Comparison of ENCODE assay signal across 8 cellular contexts in genomic region chr12:49368240-49368600, GRCh38. TPM values are rescaled to one million over a fixed set of nuclear protein-coding genes. Genes with fewer than 3 reads are reported as not detected.
DNase-seq lines count a peak whose midpoint lies in the region; ATAC-seq and TF ChIP-seq lines count a peak whose summit lies in the region.

No MANE protein-coding gene starts in this region.

- peak overlapping the region; percentile 69 to 73 for H3K27ac Mint-ChIP-seq in natural killer cell treated with Interleukin-12 subunit alpha and Interleukin-12 subunit beta and Interleukin-15 and Interleukin-18, amount 100 ng/mL, for 72 hours

- ATAC-seq in natural killer cell treated with Interleukin-12 subunit alpha and Interleukin-12 subunit beta and Interleukin-15 and Interleukin-18, amount 100 ng/mL, for 72 hours, result no peak
- ATAC-seq in HG02970 (IDR thresholded peaks at IDR 0.05; ENCODE audit: low FRiP score, unreplicated experiment) (no peak), HG02571 (IDR thresholded peaks at IDR 0.05; ENCODE audit: unreplicated experiment) (no peak)

- peak overlapping the region; percentile 74 to 94 (median 86) for H3K4me3 ChIP-seq in BLaER1 treated with 17β-estradiol and CSF1 and Interleukin-3, amounts not matched to agents 10 nM and 100 nM
- H3K4me3 ChIP-seq in LNCaP clone FGC (ENCODE audit: low read depth, low read length) (peak overlapping the region; percentile 84), choroid plexus epithelial cell (ENCODE audit: low read depth, low read length) (peak overlapping the region; percentile 87)

- peak overlapping the region; percentile 88 for H3K4me3 Mint-ChIP-seq in natural killer cell treated with Interleukin-12 subunit alpha and Interleukin-12 subunit beta and Interleukin-15 and Interleukin-18, amount 100 ng/mL, for 72 hours

- H3K9me3 Mint-ChIP-seq in natural killer cell treated with Interleukin-12 subunit alpha and Interleukin-12 subunit beta and Interleukin-15 and Interleukin-18, amount 100 ng/mL, for 72 hours, result no peaks in the 10 kb centered on the region

- peaks cover 34 to 50% (median 45%) of the 10 kb centered on the region in 10 experiments for H3K4me1 ChIP-seq in BLaER1 treated with 17β-estradiol and CSF1 and Interleukin-3, amounts not matched to agents 10 nM and 100 nM

- no peaks in the 10 kb centered on the region for H3K27me3 Mint-ChIP-seq in natural killer cell treated with Interleukin-12 subunit alpha and Interleukin-12 subunit beta and Interleukin-15 and Interleukin-18, amount 100 ng/mL, for 72 hours

- H3K9ac ChIP-seq in BLaER1 treated with 17β-estradiol and CSF1 and Interleukin-3, amounts not matched to agents 10 nM and 100 nM, result peak overlapping the region; percentile 94 to 99 (median 98)

- no peaks in the 10 kb centered on the region for H3K9me3 ChIP-seq in BLaER1 treated with 17β-estradiol and CSF1 and Interleukin-3, amounts not matched to agents 10 nM and 100 nM (replicated peaks in 1 of 11)

- peak overlapping the region; percentile 75 to 97 (median 83) for H3K4me2 ChIP-seq in BLaER1 treated with 17β-estradiol and CSF1 and Interleukin-3, amounts not matched to agents 10 nM and 100 nM

- peaks cover 0 to 45% (median 15%) of the 10 kb centered on the region in 11 experiments; a peak in 13 of 22 replicates for H4K20me1 ChIP-seq in BLaER1 treated with 17β-estradiol and CSF1 and Interleukin-3, amounts not matched to agents 10 nM and 100 nM

- TF ChIP-seq CTCF in LNCaP clone FGC (IDR thresholded peaks at IDR 0.05; ENCODE audit: control insufficient read depth, extremely low read depth, insufficient read depth) (no peak), choroid plexus epithelial cell (conservative IDR thresholded peaks at IDR 0.05; ENCODE audit: low read depth, low read length) (no peak)

- peaks cover 0 to 26% (median 17%) of the 10 kb centered on the region in 11 experiments; a peak in 18 of 22 replicates for H3K36me3 ChIP-seq in BLaER1 treated with 17β-estradiol and CSF1 and Interleukin-3, amounts not matched to agents 10 nM and 100 nM

- no peaks in the 10 kb centered on the region for H3K27me3 ChIP-seq in BLaER1 treated with 17β-estradiol and CSF1 and Interleukin-3, amounts not matched to agents 10 nM and 100 nM

- H3K4me1 Mint-ChIP-seq in natural killer cell treated with Interleukin-12 subunit alpha and Interleukin-12 subunit beta and Interleukin-15 and Interleukin-18, amount 100 ng/mL, for 72 hours (ENCODE audit: low read depth in 2 of 2), result peaks cover 28 to 29% of the 10 kb centered on the region in 2 donors

- H3K27ac ChIP-seq in BLaER1 treated with 17β-estradiol and CSF1 and Interleukin-3, amounts not matched to agents 10 nM and 100 nM, result peak overlapping the region in 10 of 11 experiments; percentile 96 to 99 (median 98); a peak in 19 of 22 replicates

- no peak for DNase-seq in LNCaP clone FGC (ENCODE audit: low read depth)
- DNase-seq in choroid plexus epithelial cell (ENCODE audit: low read depth), result no peak
- DNase-seq in natural killer cell treated with Interleukin-12 subunit alpha and Interleukin-12 subunit beta and Interleukin-15 and Interleukin-18, amount 100 ng/mL, for 72 hours (ENCODE audit: low spot score), result no peak
- DNase-seq in GDM1 (lab: John Stamatoyannopoulos, UW), result no peak
- no peak for DNase-seq in ureter (ENCODE audit: low spot score)

- no peaks in the 10 kb centered on the region for H3K36me3 Mint-ChIP-seq in natural killer cell treated with Interleukin-12 subunit alpha and Interleukin-12 subunit beta and Interleukin-15 and Interleukin-18, amount 100 ng/mL, for 72 hours

RNA-seq across cellular contexts. Expression of gene SPATS2, which starts 1.0 kb away (rescaled TPM):
- total RNA-seq in natural killer cell treated with Interleukin-12 subunit alpha and Interleukin-12 subunit beta and Interleukin-15 and Interleukin-18, amount 100 ng/mL, for 72 hours, result 10 to 100 TPM; 13.7 to 21.1 TPM
- 20.0 TPM for total RNA-seq in ureter

RNA-seq across cellular contexts. Expression of gene DNAJC22, which starts 21.5 kb away (rescaled TPM):
- total RNA-seq in natural killer cell treated with Interleukin-12 subunit alpha and Interleukin-12 subunit beta and Interleukin-15 and Interleukin-18, amount 100 ng/mL, for 72 hours, result not detected
- 0.16 TPM for total RNA-seq in ureter

RNA-seq across cellular contexts. Expression of gene C1QL4, which starts 31.2 kb away (rescaled TPM):
- not detected for total RNA-seq in natural killer cell treated with Interleukin-12 subunit alpha and Interleukin-12 subunit beta and Interleukin-15 and Interleukin-18, amount 100 ng/mL, for 72 hours
- not detected for total RNA-seq in ureter

RNA-seq across cellular contexts. Expression of gene TROAP, which starts 45.2 kb away (rescaled TPM):
- 100 to 1,000 TPM in 1 of 2 donors, 10 to 100 TPM in 1; 37.4 to 103 TPM for total RNA-seq in natural killer cell treated with Interleukin-12 subunit alpha and Interleukin-12 subunit beta and Interleukin-15 and Interleukin-18, amount 100 ng/mL, for 72 hours
- 1.3 TPM for total RNA-seq in ureter
